ENCODE assay signal across 14 cellular contexts in genomic region chr4:9987749-9988346, GRCh38. TPM values are rescaled to one million over a fixed set of nuclear protein-coding genes. Genes with fewer than 3 reads are reported as not detected.
DNase-seq lines count a peak whose midpoint lies in the region; ATAC-seq and TF ChIP-seq lines count a peak whose summit lies in the region.
"Had no signal": no experiment of that assay in that cellular context is flagged by ENCODE, and none has a peak within 500 bp of the region (broad histone marks: within the 10 kb centered on the region; RNA-seq: fewer than 3 reads in every experiment).

No MANE protein-coding gene starts in this region.

- no TSS peak for BruUV-seq in mammary epithelial cell (replicated peaks; lab: Mats Ljungman, UMichigan)

- H3K27me3 ChIP-seq in BLaER1 = no peaks in the 10 kb centered on the region
- H3K27me3 ChIP-seq in mammary epithelial cell (ENCODE audit: insufficient read depth, low read length) = no peaks in the 10 kb centered on the region
- H3K27me3 ChIP-seq: colonic mucosa, pancreas, tibial artery had no signal

- H3K36me3 ChIP-seq in BLaER1 (no peaks in the 10 kb centered on the region), mammary epithelial cell (ENCODE audit: insufficient read depth, low read length) (peaks cover 37% of the 10 kb centered on the region)
- H3K36me3 ChIP-seq: colonic mucosa, pancreas had no signal

- no peak overlapping the region for H2AFZ ChIP-seq in mammary epithelial cell (ENCODE audit: low read depth, low read length)

- WGBS in mammary epithelial cell (ENCODE audit: low coverage, missing lambda C conversion rate) = 85% methylated on average over 5 of the region's 5 CpGs

- in situ Hi-C loops in mammary epithelial cell (cut with MboI; ENCODE audit: low sequenced_read_pairs in 2 of 2) = no loop called here

- H3K9ac ChIP-seq in BLaER1 (no peak overlapping the region), mammary epithelial cell (ENCODE audit: insufficient read depth, low read length) (no peak overlapping the region)

- no peak for TF ChIP-seq CTCF in mammary epithelial cell (conservative IDR thresholded peaks at IDR 0.05 in 1 of 2, IDR thresholded peaks at IDR 0.05 in 1 of 2; ENCODE audit: extremely low read depth in 1 of 2, insufficient read depth in 1 of 2, low read depth in 1 of 2, low read length in 2 of 2)

- peaks cover 32% of the 10 kb centered on the region for H3K79me2 ChIP-seq in mammary epithelial cell (ENCODE audit: insufficient read depth, low read length)

- dilution Hi-C loops in mammary epithelial cell (cut with HindIII; ENCODE audit: low sequenced_read_pairs) = no loop called here

- H3K4me3 ChIP-seq in BLaER1 = no peak overlapping the region
- no peak overlapping the region for H3K4me3 ChIP-seq in mammary epithelial cell (replicated peaks in 1 of 3; ENCODE audit: insufficient read depth in 1 of 3, low read depth in 2 of 3, low read length in 3 of 3)
- H3K4me3 ChIP-seq: colonic mucosa, pancreas, tibial artery had no signal

- DNase-seq in occipital lobe (lab: John Stamatoyannopoulos, UW) = no peak
- no peak for DNase-seq in mammary epithelial cell
- DNase-seq: activated B cell treated with CpG ODN at 0.5 μM for 24 hours, activated T-cell treated with anti-CD3 and anti-CD28 coated beads for 4 hours, amniotic stem cell, colonic mucosa, pancreas, tibial artery had no signal

- CTCF ChIA-PET in mammary epithelial cell (lab: Charles Lee; ENCODE audit: low non-redundant PET) = no interaction called here

- H4K20me1 ChIP-seq in BLaER1 = no peaks in the 10 kb centered on the region
- H4K20me1 ChIP-seq in mammary epithelial cell (ENCODE audit: insufficient read depth, low read length) = no peaks in the 10 kb centered on the region

- H3K4me1 ChIP-seq in BLaER1 = peaks cover 15% of the 10 kb centered on the region; the same call in 1 of the 2 replicates
- H3K4me1 ChIP-seq in mammary epithelial cell (ENCODE audit: insufficient read depth, low read length) = no peaks in the 10 kb centered on the region
- H3K4me1 ChIP-seq: colonic mucosa, pancreas, tibial artery had no signal

- ATAC-seq in GM18909 (IDR thresholded peaks at IDR 0.05; ENCODE audit: poor library complexity, unreplicated experiment) (peak; percentile 66), GM21723 (IDR thresholded peaks at IDR 0.05; ENCODE audit: unreplicated experiment) (peak; percentile 77), HG03460 (IDR thresholded peaks at IDR 0.05; ENCODE audit: unreplicated experiment) (peak; percentile 59), HG02970 (IDR thresholded peaks at IDR 0.05; ENCODE audit: low FRiP score, unreplicated experiment) (no peak), HG03520 (IDR thresholded peaks at IDR 0.05; ENCODE audit: unreplicated experiment) (no peak)
- ATAC-seq: pancreas had no signal

- H3K4me2 ChIP-seq in BLaER1 = peak overlapping the region; percentile 24; the same call in 1 of the 2 replicates
- no peak overlapping the region for H3K4me2 ChIP-seq in mammary epithelial cell (ENCODE audit: insufficient read depth, low read depth, low read length)

- intact Hi-C loops in mammary epithelial cell (cut with micrococcal nuclease) = no loop called here

- H3K9me3 ChIP-seq in BLaER1 (no peaks in the 10 kb centered on the region), mammary epithelial cell (replicated peaks; ENCODE audit: insufficient read depth, low read length) (no peaks in the 10 kb centered on the region)
- H3K9me3 ChIP-seq: colonic mucosa, pancreas, tibial artery had no signal

- H3K27ac ChIP-seq in BLaER1 (no peak overlapping the region), mammary epithelial cell (ENCODE audit: insufficient read depth, low read depth, low read length) (no peak overlapping the region)
- H3K27ac ChIP-seq: colonic mucosa, pancreas, tibial artery had no signal

RNA-seq across cellular contexts. Expression of gene SLC2A9, which starts 33.4 kb away (rescaled TPM):
- total RNA-seq in occipital lobe = 3.1 TPM
- total RNA-seq in mammary epithelial cell = 100 to 1,000 TPM in 1 of 2 donors, 10 to 100 TPM in 1; 93.2 to 163 TPM
- 65.5 TPM for polyA plus RNA-seq in mammary epithelial cell
- 83.8 TPM for polyA minus RNA-seq in mammary epithelial cell

Comparison
In these comparisons a context has a peak if more than half of its experiments do, and no peak if none do; other contexts are left out.
1. ATAC-seq: peak in GM18909 (single experiment), GM21723 (single experiment) and HG03460 (single experiment); none in HG02970 (single experiment) and HG03520 (single experiment).
2. RNA of gene SLC2A9, which starts 33.4 kb away (total RNA-seq): 93.2 to 163 TPM in mammary epithelial cell; 3.1 TPM in occipital lobe (single experiment); every median in the first group is over 10 times any median in the second.